ENCODE assay signal across 1 cellular context in genomic region chr11:78688460-78688859, GRCh38.
TF ChIP-seq lines count a peak whose summit lies in the region.

No MANE protein-coding gene starts in this region.

TF ChIP-seq in GM23338, 12 proteins besides CTCF, POLR2A, EP300 and RAD21 (continued from another document):
- TF ChIP-seq ETS1 (IDR thresholded peaks at IDR 0.05) (no peak), CREB1 (CRISPR knock-in tag; IDR thresholded peaks at IDR 0.05; ENCODE audit: low read depth) (no peak), EZH2phosphoT487 (IDR thresholded peaks at IDR 0.05; ENCODE audit: unreplicated experiment) (no peak), ZNF114 (CRISPR knock-in tag; IDR thresholded peaks at IDR 0.05) (no peak), ZNF331 (CRISPR knock-in tag; IDR thresholded peaks at IDR 0.05; ENCODE audit: low read depth) (no peak), POLR2AphosphoS5 (IDR thresholded peaks at IDR 0.05; ENCODE audit: low read depth) (no peak), STAT1 (IDR thresholded peaks at IDR 0.05; ENCODE audit: unreplicated experiment) (no peak), NANOG (IDR thresholded peaks at IDR 0.05; ENCODE audit: borderline replicate concordance) (no peak), EZH2 (IDR thresholded peaks at IDR 0.05; ENCODE audit: low read depth, unreplicated experiment) (no peak), JUNB (IDR thresholded peaks at IDR 0.05; ENCODE audit: unreplicated experiment) (no peak), REST (IDR thresholded peaks at IDR 0.05; ENCODE audit: unreplicated experiment) (no peak)
